14 cellular contexts compared by ENCODE assay signal in the genomic region with DNA sequence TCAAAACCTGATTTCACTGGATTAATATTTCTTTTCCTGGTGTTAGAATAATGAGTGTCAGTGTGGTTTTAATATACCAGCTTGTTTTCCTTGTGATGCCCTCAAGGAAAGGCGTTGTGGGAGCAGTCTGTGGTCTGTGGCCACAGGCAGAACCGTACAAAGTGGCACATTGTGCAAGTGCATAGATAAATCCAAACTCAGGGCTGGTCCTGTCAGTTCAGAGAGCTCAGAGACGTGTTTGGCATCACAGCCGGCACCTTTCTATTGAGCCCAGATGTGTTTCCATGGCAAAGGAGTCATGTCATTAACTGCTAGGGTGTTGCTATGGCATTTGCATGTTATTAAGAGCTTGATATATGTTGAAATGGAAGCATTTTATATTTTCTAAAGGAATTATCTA.
"Had no signal": no experiment of that assay in that cellular context is flagged by ENCODE, and none has a peak within 500 bp of the region (broad histone marks: within the 10 kb centered on the region; RNA-seq: fewer than 3 reads in every experiment).

No MANE protein-coding gene starts in this region.

- H3K9me3 ChIP-seq: ovary had no signal

- DNase-seq: activated CD4-positive, alpha-beta T cell treated with anti-CD3 and anti-CD28 coated beads for 1 hour; activated CD4-positive, alpha-beta T cell treated with anti-CD3 and anti-CD28 coated beads, Interleukin-2, amount 50 U/mL, for 4 hours; activated naive CD4-positive, alpha-beta T cell treated with anti-CD3 and anti-CD28 coated beads, Interleukin-2, amount 10 ng/mL, durations not matched to agents 7 days and 5 days; activated T-cell treated with anti-CD3 and anti-CD28 coated beads, Interleukin-2, amount 50 U/mL, for 1 hour; dorsolateral prefrontal cortex; foreskin fibroblast; left colon; naive B cell; ovary; stimulated activated CD4-positive, alpha-beta T cell treated with anti-CD3 and anti-CD28 coated beads, Interleukin-12 subunit alpha, Interleukin-12 subunit beta, amount 100 ng/mL, for 4 hours; stimulated activated CD4-positive, alpha-beta T cell treated with anti-CD3 and anti-CD28 coated beads, Interleukin-2, amount 100 ng/mL, for 24 hours; T-helper 1 cell; T1000 had no signal

- H3K36me3 ChIP-seq: cardiac muscle cell, ovary had no signal

- H3K27me3 ChIP-seq: cardiac muscle cell, ovary had no signal

- H3K27ac Mint-ChIP-seq: activated naive CD4-positive, alpha-beta T cell treated with anti-CD3 and anti-CD28 coated beads, Interleukin-2, amount 10 ng/mL, durations not matched to agents 7 days and 5 days had no signal

- H3K9me3 Mint-ChIP-seq: activated naive CD4-positive, alpha-beta T cell treated with anti-CD3 and anti-CD28 coated beads, Interleukin-2, amount 10 ng/mL, durations not matched to agents 7 days and 5 days; naive B cell had no signal

- H3K27ac ChIP-seq: cardiac muscle cell, dorsolateral prefrontal cortex, ovary had no signal

- H3K4me1 Mint-ChIP-seq: activated naive CD4-positive, alpha-beta T cell treated with anti-CD3 and anti-CD28 coated beads, Interleukin-2, amount 10 ng/mL, durations not matched to agents 7 days and 5 days; naive B cell had no signal

- H3K4me3 ChIP-seq: cardiac muscle cell, dorsolateral prefrontal cortex, ovary had no signal

- H3K4me3 Mint-ChIP-seq: activated naive CD4-positive, alpha-beta T cell treated with anti-CD3 and anti-CD28 coated beads, Interleukin-2, amount 10 ng/mL, durations not matched to agents 7 days and 5 days had no signal

- H3K36me3 Mint-ChIP-seq: activated naive CD4-positive, alpha-beta T cell treated with anti-CD3 and anti-CD28 coated beads, Interleukin-2, amount 10 ng/mL, durations not matched to agents 7 days and 5 days; naive B cell had no signal
